Comparison of ENCODE assay signal across 8 cellular contexts in the genomic region with DNA sequence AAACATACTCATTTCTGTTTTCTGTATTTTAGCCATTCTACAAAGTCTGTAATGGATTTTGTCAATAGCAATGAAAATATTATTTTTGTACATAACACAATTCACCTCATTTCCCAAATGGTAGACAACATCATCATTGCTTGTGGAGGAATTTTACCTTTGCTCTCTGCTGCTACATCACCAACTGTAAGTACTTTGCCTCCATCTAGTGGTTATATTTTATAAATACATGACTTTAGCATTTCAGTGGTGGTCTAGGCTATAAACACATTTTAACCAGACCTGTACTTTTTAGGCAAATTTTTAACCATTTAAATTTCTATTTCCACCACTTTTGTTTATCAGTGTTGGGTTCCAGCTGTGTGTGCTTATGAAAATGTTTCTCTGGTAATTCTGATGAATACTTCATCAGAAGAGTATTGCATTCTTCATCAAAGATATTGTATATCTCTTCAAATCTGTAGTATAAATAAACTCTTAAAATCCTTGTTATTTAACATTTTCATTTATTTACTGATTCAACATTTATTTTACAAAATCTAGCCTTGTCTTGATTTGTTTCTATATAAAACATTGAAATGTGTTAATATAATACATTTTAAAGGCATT.
A peak's percentile ranks its signal among the peaks of the same experiment; 100 is the strongest.
DNase-seq lines count a peak whose midpoint lies in the region; ATAC-seq and TF ChIP-seq lines count a peak whose summit lies in the region.

No MANE protein-coding gene starts in this region.

- no peak overlapping the region for H3K4me3 Mint-ChIP-seq in glutamatergic neuron (ENCODE audit: unreplicated experiment)

- in situ Hi-C loops in gastrocnemius medialis (cut with MboI; ENCODE audit: low sequenced_read_pairs in 4 of 4), result loop anchor here in 3 of 4 donors (10.0 to 25.0 kb wide), 2 partner anchors 1227 to 1230 kb away; no protein-coding TSS in a partner anchor

- no peaks in the 10 kb centered on the region for H3K27me3 ChIP-seq in gastrocnemius medialis

- ATAC-seq in GM18505 (IDR thresholded peaks at IDR 0.05; ENCODE audit: unreplicated experiment), result peak; percentile 79
- peak; percentile 78 for ATAC-seq in HG02798 (IDR thresholded peaks at IDR 0.05; ENCODE audit: poor library complexity, unreplicated experiment)
- peak in 1 of 2 donors; percentile 56 for ATAC-seq in gastrocnemius medialis

- no peaks in the 10 kb centered on the region for H3K9me3 ChIP-seq in gastrocnemius medialis

- no peak overlapping the region for H3K27ac Mint-ChIP-seq in glutamatergic neuron (ENCODE audit: unreplicated experiment)

- H3K4me3 ChIP-seq in gastrocnemius medialis, result no peak overlapping the region

- no peaks in the 10 kb centered on the region for H3K9me3 Mint-ChIP-seq in glutamatergic neuron (ENCODE audit: unreplicated experiment)

- TF ChIP-seq POLR2A in GM18505 (IDR thresholded peaks at IDR 0.05; ENCODE audit: borderline replicate concordance, extremely low read depth, insufficient read depth, insufficient read length) (no peak), gastrocnemius medialis (IDR thresholded peaks at IDR 0.05) (no peak)

- H3K36me3 ChIP-seq in gastrocnemius medialis, result no peaks in the 10 kb centered on the region

- H3K4me1 ChIP-seq in gastrocnemius medialis, result no peaks in the 10 kb centered on the region

- H3K27me3 Mint-ChIP-seq in glutamatergic neuron (ENCODE audit: unreplicated experiment), result no peaks in the 10 kb centered on the region

- peaks cover 5% of the 10 kb centered on the region for H3K4me1 Mint-ChIP-seq in glutamatergic neuron (ENCODE audit: low read depth, unreplicated experiment)

- intact Hi-C loops in gastrocnemius medialis (cut with DNase I; ENCODE audit: low total_unique reads), result loop anchor here (10.0 kb wide), 1 partner anchor 1360 kb away; no protein-coding TSS in a partner anchor

- DNase-seq in AG08396 (ENCODE audit: low spot score), result peak; percentile 16
- peak; percentile 6 for DNase-seq in NCI-H1048 (lab: John Stamatoyannopoulos, UW)
- DNase-seq in SW480 (ENCODE audit: low spot score), result peak; percentile 73
- DNase-seq in glutamatergic neuron, result no peak
- no peak for DNase-seq in gastrocnemius medialis
- DNase-seq in mesenteric fat pad (ENCODE audit: low spot score), result no peak

- no peak overlapping the region for H3K27ac ChIP-seq in gastrocnemius medialis

- H3K36me3 Mint-ChIP-seq in glutamatergic neuron (ENCODE audit: unreplicated experiment), result no peaks in the 10 kb centered on the region

- TF ChIP-seq CTCF in glutamatergic neuron (IDR thresholded peaks at IDR 0.05; ENCODE audit: partially characterized antibody, unreplicated experiment) (peak; percentile 80), gastrocnemius medialis (IDR thresholded peaks at IDR 0.05 in 4 of 5, conservative IDR thresholded peaks at IDR 0.05 in 1 of 5) (peak; percentile 31 to 64 (median 48))

Comparison
In these comparisons a context has a peak if more than half of its experiments do, and no peak if none do; other contexts are left out.
1. DNase-seq: peak in AG08396 (single experiment), NCI-H1048 (single experiment) and SW480 (single experiment); none in glutamatergic neuron (single experiment), gastrocnemius medialis (0 of 2) and mesenteric fat pad (single experiment).